1 cellular context compared by ENCODE assay signal in genomic region chr18:69358197-69358895, GRCh38.
TF ChIP-seq lines count a peak whose summit lies in the region.

No MANE protein-coding gene starts in this region.

TF ChIP-seq in HepG2, 621 proteins besides CTCF, POLR2A, EP300 and RAD21 (continued from another document and continues in another):
- TF ChIP-seq, protein P1, sequence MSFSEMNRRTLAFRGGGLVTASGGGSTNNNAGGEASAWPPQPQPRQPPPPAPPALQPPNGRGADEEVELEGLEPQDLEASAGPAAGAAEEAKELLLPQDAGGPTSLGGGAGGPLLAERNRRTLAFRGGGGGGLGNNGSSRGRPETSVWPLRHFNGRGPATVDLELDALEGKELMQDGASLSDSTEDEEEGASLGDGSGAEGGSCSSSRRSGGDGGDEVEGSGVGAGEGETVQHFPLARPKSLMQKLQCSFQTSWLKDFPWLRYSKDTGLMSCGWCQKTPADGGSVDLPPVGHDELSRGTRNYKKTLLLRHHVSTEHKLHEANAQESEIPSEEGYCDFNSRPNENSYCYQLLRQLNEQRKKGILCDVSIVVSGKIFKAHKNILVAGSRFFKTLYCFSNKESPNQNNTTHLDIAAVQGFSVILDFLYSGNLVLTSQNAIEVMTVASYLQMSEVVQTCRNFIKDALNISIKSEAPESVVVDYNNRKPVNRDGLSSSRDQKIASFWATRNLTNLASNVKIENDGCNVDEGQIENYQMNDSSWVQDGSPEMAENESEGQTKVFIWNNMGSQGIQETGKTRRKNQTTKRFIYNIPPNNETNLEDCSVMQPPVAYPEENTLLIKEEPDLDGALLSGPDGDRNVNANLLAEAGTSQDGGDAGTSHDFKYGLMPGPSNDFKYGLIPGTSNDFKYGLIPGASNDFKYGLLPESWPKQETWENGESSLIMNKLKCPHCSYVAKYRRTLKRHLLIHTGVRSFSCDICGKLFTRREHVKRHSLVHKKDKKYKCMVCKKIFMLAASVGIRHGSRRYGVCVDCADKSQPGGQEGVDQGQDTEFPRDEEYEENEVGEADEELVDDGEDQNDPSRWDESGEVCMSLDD (CRISPR knock-in tag; IDR thresholded peaks at IDR 0.05; ENCODE audit: borderline replicate concordance): 0 out of 2 replicates have a peak, but pooled peaks have one; percentile 17
- TF ChIP-seq FOXP1 (IDR thresholded peaks at IDR 0.05) (0 out of 2 replicates have a peak, but pooled peaks have one; percentile 17), FOXP1 (CRISPR knock-in tag; IDR thresholded peaks at IDR 0.05) (peak; percentile 86), ISX (CRISPR knock-in tag; conservative IDR thresholded peaks at IDR 0.05) (no peak), MTF2 (CRISPR knock-in tag; IDR thresholded peaks at IDR 0.05; ENCODE audit: borderline replicate concordance) (no peak), HNF4A (CRISPR knock-in tag; IDR thresholded peaks at IDR 0.05) (peak; percentile 93), FOXJ3 (CRISPR knock-in tag; IDR thresholded peaks at IDR 0.05; ENCODE audit: borderline replicate concordance) (peak; percentile 92), AHR (CRISPR knock-in tag; IDR thresholded peaks at IDR 0.05) (no peak), CREM (IDR thresholded peaks at IDR 0.05) (peak; percentile 95), CREM (CRISPR knock-in tag; IDR thresholded peaks at IDR 0.05) (no peak), TBX3 (IDR thresholded peaks at IDR 0.05; ENCODE audit: borderline replicate concordance) (peak; percentile 56; the same call in 1 of the 2 replicates), MIER3 (CRISPR knock-in tag; IDR thresholded peaks at IDR 0.05; ENCODE audit: borderline replicate concordance) (peak; percentile 62; the same call in 1 of the 2 replicates), ARNT2 (CRISPR knock-in tag; IDR thresholded peaks at IDR 0.05; ENCODE audit: low read depth) (0 out of 2 replicates have a peak, but pooled peaks have one; percentile 34), HDAC2 (CRISPR knock-in tag; IDR thresholded peaks at IDR 0.05) (peak; percentile 81), ZNF674 (CRISPR knock-in tag; IDR thresholded peaks at IDR 0.05; ENCODE audit: low read depth) (no peak), ZNF280D (CRISPR knock-in tag; IDR thresholded peaks at IDR 0.05) (peak; percentile 54; the same call in 1 of the 2 replicates), RXRB (CRISPR knock-in tag; IDR thresholded peaks at IDR 0.05; ENCODE audit: borderline replicate concordance) (peak; percentile 85; the same call in 1 of the 2 replicates), ZNF567 (CRISPR knock-in tag; IDR thresholded peaks at IDR 0.05; ENCODE audit: borderline replicate concordance) (no peak), JDP2 (CRISPR knock-in tag; IDR thresholded peaks at IDR 0.05; ENCODE audit: borderline replicate concordance) (no peak), JUND (CRISPR knock-in tag; IDR thresholded peaks at IDR 0.05) (0 out of 2 replicates have a peak, but pooled peaks have one; percentile 42), ONECUT2 (CRISPR knock-in tag; IDR thresholded peaks at IDR 0.05) (peak; percentile 21; the same call in 1 of the 2 replicates), NR2F1 (CRISPR knock-in tag; IDR thresholded peaks at IDR 0.05) (0 out of 4 replicates have a peak, but pooled peaks of 1 of the 2 experiments have one; percentile 16), SIX1 (CRISPR knock-in tag; IDR thresholded peaks at IDR 0.05; ENCODE audit: borderline replicate concordance) (peak; percentile 88; the same call in 1 of the 2 replicates), YEATS4 (CRISPR knock-in tag; IDR thresholded peaks at IDR 0.05; ENCODE audit: borderline replicate concordance) (peak; percentile 13), SNAPC2 (CRISPR knock-in tag; IDR thresholded peaks at IDR 0.05) (0 out of 2 replicates have a peak, but pooled peaks have one; percentile 45), ZNF138 (CRISPR knock-in tag; IDR thresholded peaks at IDR 0.05; ENCODE audit: low read depth) (no peak), TARDBP (CRISPR knock-in tag; IDR thresholded peaks at IDR 0.05) (peak; percentile 72), IRF2 (CRISPR knock-in tag; IDR thresholded peaks at IDR 0.05) (peak; percentile 70; the same call in 1 of the 2 replicates), POLR2AphosphoS5 (IDR thresholded peaks at IDR 0.05; ENCODE audit: low read depth, low read length) (peak; percentile 48; the same call in 1 of the 2 replicates), CBX1 (IDR thresholded peaks at IDR 0.05; ENCODE audit: low read depth) (no peak), IKZF1 (IDR thresholded peaks at IDR 0.05) (no peak), ZSCAN9 (CRISPR knock-in tag; IDR thresholded peaks at IDR 0.05; ENCODE audit: borderline replicate concordance) (peak; percentile 72; the same call in 1 of the 2 replicates), HOXA3 (CRISPR knock-in tag; IDR thresholded peaks at IDR 0.05) (peak; percentile 60; the same call in 1 of the 2 replicates), ZNF703 (CRISPR knock-in tag; IDR thresholded peaks at IDR 0.05; ENCODE audit: borderline replicate concordance) (0 out of 2 replicates have a peak, but pooled peaks have one; percentile 16), GFI1 (CRISPR knock-in tag; IDR thresholded peaks at IDR 0.05; ENCODE audit: borderline replicate concordance) (peak; percentile 91), SP5 (CRISPR knock-in tag; IDR thresholded peaks at IDR 0.05; ENCODE audit: borderline replicate concordance, low read depth) (0 out of 2 replicates have a peak, but pooled peaks have one; percentile 24), ZGPAT (CRISPR knock-in tag; IDR thresholded peaks at IDR 0.05) (peak; percentile 84), NFKB2 (CRISPR knock-in tag; IDR thresholded peaks at IDR 0.05; ENCODE audit: borderline replicate concordance) (no peak), TFE3 (CRISPR knock-in tag; IDR thresholded peaks at IDR 0.05) (peak; percentile 70; the same call in 1 of the 2 replicates), TCF12 (IDR thresholded peaks at IDR 0.05) (no peak), TCF12 (CRISPR knock-in tag; IDR thresholded peaks at IDR 0.05) (peak; percentile 65; the same call in 1 of the 2 replicates), TCF7 (IDR thresholded peaks at IDR 0.05; ENCODE audit: low read depth) (peak; percentile 97), POLR2G (IDR thresholded peaks at IDR 0.05; ENCODE audit: low read depth, low read length) (peak; percentile 63), KDM5A (IDR thresholded peaks at IDR 0.05; ENCODE audit: borderline replicate concordance, low read length) (0 out of 2 replicates have a peak, but pooled peaks have one; percentile 16), ZNF878 (CRISPR knock-in tag; IDR thresholded peaks at IDR 0.05) (peak; percentile 26; the same call in 1 of the 2 replicates)
- TF ChIP-seq, protein P2, sequence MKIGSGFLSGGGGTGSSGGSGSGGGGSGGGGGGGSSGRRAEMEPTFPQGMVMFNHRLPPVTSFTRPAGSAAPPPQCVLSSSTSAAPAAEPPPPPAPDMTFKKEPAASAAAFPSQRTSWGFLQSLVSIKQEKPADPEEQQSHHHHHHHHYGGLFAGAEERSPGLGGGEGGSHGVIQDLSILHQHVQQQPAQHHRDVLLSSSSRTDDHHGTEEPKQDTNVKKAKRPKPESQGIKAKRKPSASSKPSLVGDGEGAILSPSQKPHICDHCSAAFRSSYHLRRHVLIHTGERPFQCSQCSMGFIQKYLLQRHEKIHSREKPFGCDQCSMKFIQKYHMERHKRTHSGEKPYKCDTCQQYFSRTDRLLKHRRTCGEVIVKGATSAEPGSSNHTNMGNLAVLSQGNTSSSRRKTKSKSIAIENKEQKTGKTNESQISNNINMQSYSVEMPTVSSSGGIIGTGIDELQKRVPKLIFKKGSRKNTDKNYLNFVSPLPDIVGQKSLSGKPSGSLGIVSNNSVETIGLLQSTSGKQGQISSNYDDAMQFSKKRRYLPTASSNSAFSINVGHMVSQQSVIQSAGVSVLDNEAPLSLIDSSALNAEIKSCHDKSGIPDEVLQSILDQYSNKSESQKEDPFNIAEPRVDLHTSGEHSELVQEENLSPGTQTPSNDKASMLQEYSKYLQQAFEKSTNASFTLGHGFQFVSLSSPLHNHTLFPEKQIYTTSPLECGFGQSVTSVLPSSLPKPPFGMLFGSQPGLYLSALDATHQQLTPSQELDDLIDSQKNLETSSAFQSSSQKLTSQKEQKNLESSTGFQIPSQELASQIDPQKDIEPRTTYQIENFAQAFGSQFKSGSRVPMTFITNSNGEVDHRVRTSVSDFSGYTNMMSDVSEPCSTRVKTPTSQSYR (CRISPR knock-in tag; IDR thresholded peaks at IDR 0.05; ENCODE audit: borderline replicate concordance): peak; percentile 70; the same call in 1 of the 2 replicates
- TF ChIP-seq, protein P3, sequence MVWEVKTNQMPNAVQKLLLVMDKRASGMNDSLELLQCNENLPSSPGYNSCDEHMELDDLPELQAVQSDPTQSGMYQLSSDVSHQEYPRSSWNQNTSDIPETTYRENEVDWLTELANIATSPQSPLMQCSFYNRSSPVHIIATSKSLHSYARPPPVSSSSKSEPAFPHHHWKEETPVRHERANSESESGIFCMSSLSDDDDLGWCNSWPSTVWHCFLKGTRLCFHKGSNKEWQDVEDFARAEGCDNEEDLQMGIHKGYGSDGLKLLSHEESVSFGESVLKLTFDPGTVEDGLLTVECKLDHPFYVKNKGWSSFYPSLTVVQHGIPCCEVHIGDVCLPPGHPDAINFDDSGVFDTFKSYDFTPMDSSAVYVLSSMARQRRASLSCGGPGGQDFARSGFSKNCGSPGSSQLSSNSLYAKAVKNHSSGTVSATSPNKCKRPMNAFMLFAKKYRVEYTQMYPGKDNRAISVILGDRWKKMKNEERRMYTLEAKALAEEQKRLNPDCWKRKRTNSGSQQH (CRISPR knock-in tag; IDR thresholded peaks at IDR 0.05; ENCODE audit: low read depth): 0 out of 2 replicates have a peak, but pooled peaks have one; percentile 30
- TF ChIP-seq, protein P4, sequence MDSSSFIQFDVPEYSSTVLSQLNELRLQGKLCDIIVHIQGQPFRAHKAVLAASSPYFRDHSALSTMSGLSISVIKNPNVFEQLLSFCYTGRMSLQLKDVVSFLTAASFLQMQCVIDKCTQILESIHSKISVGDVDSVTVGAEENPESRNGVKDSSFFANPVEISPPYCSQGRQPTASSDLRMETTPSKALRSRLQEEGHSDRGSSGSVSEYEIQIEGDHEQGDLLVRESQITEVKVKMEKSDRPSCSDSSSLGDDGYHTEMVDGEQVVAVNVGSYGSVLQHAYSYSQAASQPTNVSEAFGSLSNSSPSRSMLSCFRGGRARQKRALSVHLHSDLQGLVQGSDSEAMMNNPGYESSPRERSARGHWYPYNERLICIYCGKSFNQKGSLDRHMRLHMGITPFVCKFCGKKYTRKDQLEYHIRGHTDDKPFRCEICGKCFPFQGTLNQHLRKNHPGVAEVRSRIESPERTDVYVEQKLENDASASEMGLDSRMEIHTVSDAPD (CRISPR knock-in tag; IDR thresholded peaks at IDR 0.05): peak; percentile 96
- TF ChIP-seq, protein P5, sequence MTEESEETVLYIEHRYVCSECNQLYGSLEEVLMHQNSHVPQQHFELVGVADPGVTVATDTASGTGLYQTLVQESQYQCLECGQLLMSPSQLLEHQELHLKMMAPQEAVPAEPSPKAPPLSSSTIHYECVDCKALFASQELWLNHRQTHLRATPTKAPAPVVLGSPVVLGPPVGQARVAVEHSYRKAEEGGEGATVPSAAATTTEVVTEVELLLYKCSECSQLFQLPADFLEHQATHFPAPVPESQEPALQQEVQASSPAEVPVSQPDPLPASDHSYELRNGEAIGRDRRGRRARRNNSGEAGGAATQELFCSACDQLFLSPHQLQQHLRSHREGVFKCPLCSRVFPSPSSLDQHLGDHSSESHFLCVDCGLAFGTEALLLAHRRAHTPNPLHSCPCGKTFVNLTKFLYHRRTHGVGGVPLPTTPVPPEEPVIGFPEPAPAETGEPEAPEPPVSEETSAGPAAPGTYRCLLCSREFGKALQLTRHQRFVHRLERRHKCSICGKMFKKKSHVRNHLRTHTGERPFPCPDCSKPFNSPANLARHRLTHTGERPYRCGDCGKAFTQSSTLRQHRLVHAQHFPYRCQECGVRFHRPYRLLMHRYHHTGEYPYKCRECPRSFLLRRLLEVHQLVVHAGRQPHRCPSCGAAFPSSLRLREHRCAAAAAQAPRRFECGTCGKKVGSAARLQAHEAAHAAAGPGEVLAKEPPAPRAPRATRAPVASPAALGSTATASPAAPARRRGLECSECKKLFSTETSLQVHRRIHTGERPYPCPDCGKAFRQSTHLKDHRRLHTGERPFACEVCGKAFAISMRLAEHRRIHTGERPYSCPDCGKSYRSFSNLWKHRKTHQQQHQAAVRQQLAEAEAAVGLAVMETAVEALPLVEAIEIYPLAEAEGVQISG (CRISPR knock-in tag; IDR thresholded peaks at IDR 0.05): no peak
